Comparison of ENCODE assay signal across 1 cellular context in the genomic region with DNA sequence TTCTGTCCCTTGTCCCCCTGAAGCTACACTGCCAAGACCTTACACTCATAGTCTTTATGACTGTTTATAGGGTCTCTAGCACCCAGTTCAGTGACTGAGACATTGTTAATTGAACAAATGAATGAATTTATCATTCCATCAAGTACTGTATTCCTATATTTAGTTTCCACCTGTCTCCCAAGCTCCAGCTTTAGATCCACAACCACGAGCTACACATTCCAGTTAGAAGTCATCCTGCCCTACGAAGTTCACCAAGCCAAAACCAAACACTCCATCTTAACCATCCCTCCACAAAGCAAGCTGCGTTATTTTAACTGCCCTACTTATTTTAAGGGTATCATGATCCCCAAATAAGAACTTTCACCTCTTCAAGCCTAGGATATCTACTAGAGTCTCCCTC.
TF ChIP-seq lines count a peak whose summit lies in the region.

No MANE protein-coding gene starts in this region.

TF ChIP-seq in H1, 55 proteins besides CTCF, POLR2A, EP300 and RAD21:
- TF ChIP-seq SIX5 (IDR thresholded peaks at IDR 0.05; ENCODE audit: low read depth, low read length) (no peak), CBX8 (IDR thresholded peaks at IDR 0.05; ENCODE audit: borderline replicate concordance, low read depth, low read length) (no peak), TAF7 (optimal IDR thresholded peaks at IDR 0.05; ENCODE audit: borderline replicate concordance, low read depth, low read length) (no peak), CTBP2 (IDR thresholded peaks at IDR 0.05; ENCODE audit: borderline replicate concordance, insufficient read depth, insufficient read length, low read length) (no peak), BACH1 (IDR thresholded peaks at IDR 0.05; ENCODE audit: low read length) (no peak), CREB1 (IDR thresholded peaks at IDR 0.05) (no peak), GABPA (IDR thresholded peaks at IDR 0.05; ENCODE audit: borderline replicate concordance, insufficient read depth, low read length) (no peak), MAFK (IDR thresholded peaks at IDR 0.05; ENCODE audit: low read depth, low read length) (no peak), TAF1 (IDR thresholded peaks at IDR 0.05; ENCODE audit: low read depth, low read length) (no peak), SP1 (IDR thresholded peaks at IDR 0.05; ENCODE audit: low read depth, low read length) (no peak), POU5F1 (IDR thresholded peaks at IDR 0.05; ENCODE audit: low read depth, low read length) (no peak), GTF2F1 (IDR thresholded peaks at IDR 0.05; ENCODE audit: borderline replicate concordance, low read depth, low read length) (no peak), JUND (IDR thresholded peaks at IDR 0.05; ENCODE audit: low read length) (no peak), SIRT6 (IDR thresholded peaks at IDR 0.05; ENCODE audit: low read length) (no peak), ASH2L (IDR thresholded peaks at IDR 0.05; ENCODE audit: low read length) (no peak)
